13 cellular contexts compared by ENCODE assay signal in the genomic region with DNA sequence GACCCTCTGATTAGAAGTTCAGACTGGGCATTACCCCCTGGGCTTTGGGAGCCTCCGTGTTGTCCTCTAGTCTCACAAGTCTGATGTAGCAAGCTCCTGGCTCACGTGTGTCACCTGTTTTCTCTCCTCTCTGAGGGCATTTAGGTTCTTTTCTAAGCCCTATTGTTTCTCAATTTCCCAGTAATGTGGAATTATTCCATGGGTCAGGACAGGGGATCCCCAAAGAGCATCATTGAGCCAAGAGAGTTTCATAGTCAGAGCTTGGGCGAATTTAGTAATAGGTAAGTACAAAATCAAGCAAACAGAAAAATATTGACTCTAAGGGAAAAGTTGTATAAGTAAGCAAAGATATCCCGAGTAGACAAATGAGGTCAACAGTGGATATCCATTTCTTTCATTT. TPM values are rescaled to one million over a fixed set of nuclear protein-coding genes. Genes with fewer than 3 reads are reported as not detected.
DNase-seq lines count a peak whose midpoint lies in the region; ATAC-seq and TF ChIP-seq lines count a peak whose summit lies in the region.
"Had no signal": no experiment of that assay in that cellular context is flagged by ENCODE, and none has a peak within 500 bp of the region (broad histone marks: within the 10 kb centered on the region; RNA-seq: fewer than 3 reads in every experiment).

No MANE protein-coding gene starts in this region.

- H3K4me3 ChIP-seq in mammary epithelial cell (replicated peaks in 1 of 3; ENCODE audit: insufficient read depth in 1 of 3, low read depth in 2 of 3, low read length in 3 of 3) = no peak overlapping the region
- no peak overlapping the region for H3K4me3 ChIP-seq in thyroid gland (replicated peaks in 1 of 3)
- H3K4me3 ChIP-seq: cardiac muscle cell, hepatocyte, lung had no signal

- H3K9me3 Mint-ChIP-seq in MCF 10A (ENCODE audit: unreplicated experiment) (no peaks in the 10 kb centered on the region), memory B cell (no peaks in the 10 kb centered on the region)
- H3K9me3 Mint-ChIP-seq in activated naive CD8-positive, alpha-beta T cell treated with anti-CD3 and anti-CD28 coated beads, Interleukin-2, amount 50 U/mL, for 24 hours = no peaks in the 10 kb centered on the region

- CTCF ChIA-PET in MCF 10A (lab: Yijun Ruan, JAX) (interaction anchor here (0.5 to 1.3 kb wide), 5 partner anchors 21 to 218 kb away, joined by 3 to 4 read pairs (median 3); a partner anchor contains a TSS), mammary epithelial cell (lab: Charles Lee; ENCODE audit: low non-redundant PET) (no interaction called here)

- POLR2A ChIA-PET in MCF 10A (lab: Yijun Ruan, JAX) = no interaction called here

- H3K27ac Mint-ChIP-seq in MCF 10A (ENCODE audit: low read depth, unreplicated experiment) (peak overlapping the region; percentile 44), memory B cell (peak overlapping the region; percentile 82)
- H3K27ac Mint-ChIP-seq in activated naive CD8-positive, alpha-beta T cell treated with anti-CD3 and anti-CD28 coated beads, Interleukin-2, amount 50 U/mL, for 24 hours = peak overlapping the region; percentile 13

- H3K36me3 Mint-ChIP-seq in MCF 10A (ENCODE audit: insufficient read depth, unreplicated experiment) (peaks cover 57% of the 10 kb centered on the region), memory B cell (peaks cover 3% of the 10 kb centered on the region)
- H3K36me3 Mint-ChIP-seq in activated naive CD8-positive, alpha-beta T cell treated with anti-CD3 and anti-CD28 coated beads, Interleukin-2, amount 50 U/mL, for 24 hours (ENCODE audit: low read depth) = peaks cover 15% of the 10 kb centered on the region

- in situ Hi-C loops in mammary epithelial cell (cut with MboI; ENCODE audit: low sequenced_read_pairs in 2 of 2) = no loop called here

- H3K27me3 ChIP-seq in mammary epithelial cell (ENCODE audit: insufficient read depth, low read length) (no peaks in the 10 kb centered on the region), thyroid gland (no peaks in the 10 kb centered on the region)
- H3K27me3 ChIP-seq: cardiac muscle cell, hepatocyte had no signal

- intact Hi-C loops in MCF 10A (cut with micrococcal nuclease) (no loop called here), mammary epithelial cell (cut with micrococcal nuclease) (no loop called here), thyroid gland (cut with DNase I) (no loop called here)

- no peak for TF ChIP-seq POLR2A in thyroid gland (IDR thresholded peaks at IDR 0.05)

- ATAC-seq in activated naive CD8-positive, alpha-beta T cell treated with anti-CD3 and anti-CD28 coated beads, Interleukin-2, amount 50 U/mL, for 24 hours = no peak
- no peak for ATAC-seq in memory B cell (ENCODE audit: low read depth)

- TF ChIP-seq CTCF in MCF 10A (IDR thresholded peaks at IDR 0.05; ENCODE audit: unreplicated experiment) (no peak), mammary epithelial cell (conservative IDR thresholded peaks at IDR 0.05 in 1 of 2, IDR thresholded peaks at IDR 0.05 in 1 of 2; ENCODE audit: extremely low read depth in 1 of 2, insufficient read depth in 1 of 2, low read depth in 1 of 2, low read length in 2 of 2) (no peak), thyroid gland (IDR thresholded peaks at IDR 0.05) (no peak)

- H3K4me2 ChIP-seq in mammary epithelial cell (ENCODE audit: insufficient read depth, low read depth, low read length) = no peak overlapping the region
- H3K4me2 ChIP-seq: hepatocyte had no signal

- H3K4me1 Mint-ChIP-seq in MCF 10A (ENCODE audit: insufficient read depth, unreplicated experiment) (peaks cover under 1% of the 10 kb centered on the region), memory B cell (peaks cover 37% of the 10 kb centered on the region)
- H3K4me1 Mint-ChIP-seq in activated naive CD8-positive, alpha-beta T cell treated with anti-CD3 and anti-CD28 coated beads, Interleukin-2, amount 50 U/mL, for 24 hours = peaks cover 24% of the 10 kb centered on the region

- peaks cover 22% of the 10 kb centered on the region for H3K79me2 ChIP-seq in mammary epithelial cell (ENCODE audit: insufficient read depth, low read length)

- H3K27ac ChIP-seq in mammary epithelial cell (ENCODE audit: insufficient read depth, low read depth, low read length) (no peak overlapping the region), thyroid gland (peak overlapping the region in 2 of 3 donors; percentile 78 to 93)
- H3K27ac ChIP-seq: epithelial cell of prostate, hepatocyte had no signal

- DNase-seq in MCF 10A (ENCODE audit: unreplicated experiment) (no peak), mammary epithelial cell (no peak), memory B cell (ENCODE audit: low spot score in 2 of 2) (no peak), thyroid gland (no peak), HPDE6-E6E7 (ENCODE audit: extremely low spot score) (no peak), GOT3 (lab: John Stamatoyannopoulos, UW) (no peak), SIG-M5 (lab: John Stamatoyannopoulos, UW) (no peak)
- DNase-seq in activated naive CD8-positive, alpha-beta T cell treated with anti-CD3 and anti-CD28 coated beads, Interleukin-2, amount 50 U/mL, for 24 hours = no peak
- DNase-seq: NCI-H1930 had no signal

- WGBS in mammary epithelial cell (ENCODE audit: low coverage, missing lambda C conversion rate) = 78% methylated on average over 4 of the region's 4 CpGs
- 84 to 85% methylated on average over 4 of the region's 4 CpGs for WGBS in thyroid gland, 2 donors

- no peaks in the 10 kb centered on the region for H3K27me3 Mint-ChIP-seq in MCF 10A (ENCODE audit: insufficient read depth, unreplicated experiment)
- no peaks in the 10 kb centered on the region for H3K27me3 Mint-ChIP-seq in activated naive CD8-positive, alpha-beta T cell treated with anti-CD3 and anti-CD28 coated beads, Interleukin-2, amount 50 U/mL, for 24 hours
- no peaks in the 10 kb centered on the region for H3K27me3 Mint-ChIP-seq in memory B cell

- H3K9me3 ChIP-seq in mammary epithelial cell (replicated peaks; ENCODE audit: insufficient read depth, low read length) = no peaks in the 10 kb centered on the region
- no peaks in the 10 kb centered on the region for H3K9me3 ChIP-seq in thyroid gland

- H3K4me1 ChIP-seq in mammary epithelial cell (ENCODE audit: insufficient read depth, low read length) (no peaks in the 10 kb centered on the region), thyroid gland (peaks cover 27 to 31% of the 10 kb centered on the region in 2 donors)

- no TSS peak for BruUV-seq in MCF 10A (replicated peaks; lab: Mats Ljungman, UMichigan)
- no TSS peak for BruUV-seq in mammary epithelial cell (replicated peaks; lab: Mats Ljungman, UMichigan)

- no peak overlapping the region for H3K9ac ChIP-seq in mammary epithelial cell (ENCODE audit: insufficient read depth, low read length)

- dilution Hi-C loops in mammary epithelial cell (cut with HindIII; ENCODE audit: low sequenced_read_pairs) = loop anchor here (5.0 kb wide), 1 partner anchor 48 kb away; no protein-coding TSS in a partner anchor

- H3K36me3 ChIP-seq in mammary epithelial cell (ENCODE audit: insufficient read depth, low read length) (no peaks in the 10 kb centered on the region), thyroid gland (no peaks in the 10 kb centered on the region)
- H3K36me3 ChIP-seq: cardiac muscle cell had no signal

- H3K4me3 Mint-ChIP-seq in MCF 10A (ENCODE audit: unreplicated experiment) = no peak overlapping the region
- H3K4me3 Mint-ChIP-seq in activated naive CD8-positive, alpha-beta T cell treated with anti-CD3 and anti-CD28 coated beads, Interleukin-2, amount 50 U/mL, for 24 hours = no peak overlapping the region
- H3K4me3 Mint-ChIP-seq in memory B cell = no peak overlapping the region

- H4K20me1 ChIP-seq in mammary epithelial cell (ENCODE audit: insufficient read depth, low read length) = no peaks in the 10 kb centered on the region

- H2AFZ ChIP-seq in mammary epithelial cell (ENCODE audit: low read depth, low read length) = no peak overlapping the region
- H2AFZ ChIP-seq: hepatocyte had no signal

RNA-seq across cellular contexts. Expression of a gene that starts 57.3 kb away (rescaled TPM):
- total RNA-seq in MCF 10A (2022) (28.4 and 30.1 TPM in 2 replicates), mammary epithelial cell (10 to 100 TPM; 37.7 to 52.3 TPM), thyroid gland (100 to 1,000 TPM in 1 of 4 donors, 10 to 100 TPM in 3; 65.7 to 103 (median 74.0) TPM)
- 23.4 TPM for polyA plus RNA-seq in mammary epithelial cell
- 35.5 TPM for polyA minus RNA-seq in mammary epithelial cell

Comparison
In these comparisons a context has a peak if more than half of its experiments do, and no peak if none do; other contexts are left out.
1. H3K27ac Mint-ChIP-seq: peak in every context shown above with its lines; median percentile 82 in memory B cell; 44 in MCF 10A; 13 in activated naive CD8-positive, alpha-beta T cell treated with anti-CD3 and anti-CD28 coated beads, Interleukin-2, amount 50 U/mL, for 24 hours.